ENCODE assay signal across 9 cellular contexts in genomic region chr15:25783607-25784131, GRCh38.
DNase-seq lines count a peak whose midpoint lies in the region; ATAC-seq, FAIRE-seq and TF ChIP-seq lines count a peak whose summit lies in the region.
"Had no signal": no experiment of that assay in that cellular context is flagged by ENCODE, and none has a peak within 500 bp of the region (broad histone marks: within the 10 kb centered on the region; RNA-seq: fewer than 3 reads in every experiment).

No MANE protein-coding gene starts in this region.

- DNase-seq in AG09319 (ENCODE audit: extremely low read depth, low read depth), result no peak
- peak; percentile 51 for DNase-seq in KBM-7
- peak; percentile 72 for DNase-seq in activated effector memory CD4-positive, alpha-beta T cell treated with anti-CD3 and anti-CD28 coated beads, Interleukin-2, amount 50 U/mL, for 16 hours
- no peak for DNase-seq in HepG2 (ENCODE audit: low spot score)
- DNase-seq in MG63, result no peak
- DNase-seq in DMS153 treated with DMSO at 0.1 percent for 48 hours (lab: John Stamatoyannopoulos, UW; ENCODE audit: unreplicated experiment), result no peak

- H2AFZ ChIP-seq in HepG2 (ENCODE audit: low read length), result no peak overlapping the region

- no peak for TF ChIP-seq RAD21 in HepG2 (CRISPR knock-in tag; IDR thresholded peaks at IDR 0.05)

- CTCF ChIA-PET in HepG2 (lab: Yijun Ruan, JAX; ENCODE audit: low intra/inter-chr PET ratio, low total read pairs), result no interaction called here

- no peak for TF ChIP-seq POLR2A in HepG2 (IDR thresholded peaks at IDR 0.05; ENCODE audit: insufficient read depth in 1 of 2, low read depth in 2 of 2, low read length in 2 of 2)

- WGBS in HepG2 (ENCODE audit: low lambda C conversion rate), result 28% methylated on average over 6 of the region's 12 CpGs

- H3K4me3 ChIP-seq in HepG2 (replicated peaks in 1 of 3; ENCODE audit: insufficient read depth in 1 of 3, low read depth in 2 of 3, low read length in 3 of 3) (no peak overlapping the region), MG63 (no peak overlapping the region)

- H3K27ac ChIP-seq in HepG2 (ENCODE audit: extremely low read length, insufficient read depth, low read length), result no peak overlapping the region

- no peaks in the 10 kb centered on the region for H4K20me1 ChIP-seq in HepG2 (ENCODE audit: insufficient read depth, low read length)

- H3K9ac ChIP-seq in HepG2 (ENCODE audit: insufficient read depth, low read depth, low read length), result no peak overlapping the region

- no peak for ATAC-seq in HepG2
- no peak for ATAC-seq in GM21528 (IDR thresholded peaks at IDR 0.05; ENCODE audit: low FRiP score, unreplicated experiment)
- ATAC-seq in GM19035 (IDR thresholded peaks at IDR 0.05; ENCODE audit: unreplicated experiment), result no peak
- ATAC-seq: HCT116 had no signal

- intact Hi-C loops in HepG2 (cut with micrococcal nuclease; ENCODE audit: unreplicated experiment), result no loop called here

- H3K27me3 ChIP-seq in HepG2 (ENCODE audit: control insufficient read depth in 1 of 2, insufficient read depth in 2 of 2, low read length in 2 of 2) (no peaks in the 10 kb centered on the region), MG63 (no peaks in the 10 kb centered on the region)

- H3K4me2 ChIP-seq in HepG2 (ENCODE audit: low read depth, low read length), result no peak overlapping the region

- POLR2A ChIA-PET in HepG2 (lab: Yijun Ruan, JAX), result no interaction called here

- H3K79me2 ChIP-seq in HepG2 (ENCODE audit: insufficient read depth, low read length), result no peaks in the 10 kb centered on the region

- TF ChIP-seq CTCF in AG09319 (IDR thresholded peaks at IDR 0.05; ENCODE audit: low read depth, low read length) (peak; percentile 35), HepG2 (CRISPR knock-in tag; IDR thresholded peaks at IDR 0.05) (peak; percentile 40)

- no peak for FAIRE-seq in HepG2 (lab: Jason Lieb, UNC)

- H3K9me3 ChIP-seq in HepG2 (ENCODE audit: low read length) (no peaks in the 10 kb centered on the region), MG63 (no peaks in the 10 kb centered on the region)

- TF ChIP-seq EP300 in HepG2 (IDR thresholded peaks at IDR 0.05; ENCODE audit: low read depth in 2 of 2, low read length in 2 of 2) (no peak), HepG2 (CRISPR knock-in tag; IDR thresholded peaks at IDR 0.05; ENCODE audit: borderline replicate concordance) (no peak)

- H3K36me3 ChIP-seq in HepG2 (replicated peaks in 1 of 2; ENCODE audit: control insufficient read depth in 1 of 2, insufficient read depth in 2 of 2, low read length in 2 of 2), result no peaks in the 10 kb centered on the region
- H3K36me3 ChIP-seq in MG63, result no peaks in the 10 kb centered on the region

- in situ Hi-C loops in KBM-7 (cut with MboI; ENCODE audit: low pct_unique_long_range_greater_than_20kb, low sequenced_read_pairs), result no loop called here
- in situ Hi-C loops in HepG2 (cut with HindIII; ENCODE audit: extremely low pct_ligation_motif_present, low pct_unique_long_range_greater_than_20kb), result no loop called here

- BruUV-seq in HepG2 (replicated peaks; lab: Mats Ljungman, UMichigan), result no TSS peak

- peaks cover 15% of the 10 kb centered on the region for H3K4me1 ChIP-seq in HepG2 (ENCODE audit: insufficient read depth, low read length)

TF ChIP-seq in HepG2, 621 proteins besides CTCF, POLR2A, EP300 and RAD21 (continues in another document):
- no peak for TF ChIP-seq NFYC (CRISPR knock-in tag; IDR thresholded peaks at IDR 0.05)
- no peak for TF ChIP-seq TFDP2 (CRISPR knock-in tag; IDR thresholded peaks at IDR 0.05)
- TF ChIP-seq ZFP1 (CRISPR knock-in tag; IDR thresholded peaks at IDR 0.05), result no peak
- TF ChIP-seq ZBTB40 (IDR thresholded peaks at IDR 0.05), result no peak
- no peak for TF ChIP-seq ZBTB40 (CRISPR knock-in tag; IDR thresholded peaks at IDR 0.05)
- TF ChIP-seq AGO2 (optimal IDR thresholded peaks at IDR 0.05; ENCODE audit: low read depth, low read length), result no peak
- TF ChIP-seq ZIK1 (CRISPR knock-in tag; IDR thresholded peaks at IDR 0.05; ENCODE audit: borderline replicate concordance, low read depth), result no peak

Comparison
In these comparisons a context has a peak if more than half of its experiments do, and no peak if none do; other contexts are left out.
1. DNase-seq: peak in KBM-7 (single experiment) and activated effector memory CD4-positive, alpha-beta T cell treated with anti-CD3 and anti-CD28 coated beads, Interleukin-2, amount 50 U/mL, for 16 hours (single experiment); none in AG09319 (single experiment), HepG2 (single experiment), MG63 (single experiment) and DMS153 treated with DMSO at 0.1 percent for 48 hours (single experiment).